ENCODE assay signal across 26 cellular contexts in genomic region chr3:65096110-65096509, GRCh38.
"Had no signal": no experiment of that assay in that cellular context is flagged by ENCODE, and none has a peak within 500 bp of the region (broad histone marks: within the 10 kb centered on the region; RNA-seq: fewer than 3 reads in every experiment).

No MANE protein-coding gene starts in this region.

- H3K27ac ChIP-seq: body of pancreas, colonic mucosa had no signal

- H3K9me3 ChIP-seq: body of pancreas, colonic mucosa had no signal

- H3K27ac Mint-ChIP-seq: activated CD4-positive, alpha-beta memory T cell treated with anti-CD3 and anti-CD28 coated beads, Interleukin-2, amount 10 ng/mL, durations not matched to agents 7 days and 5 days; activated CD4-positive, alpha-beta T cell treated with anti-CD3 and anti-CD28 coated beads for 36 hours; activated CD4-positive, alpha-beta T cell treated with anti-CD3 and anti-CD28 coated beads, Interleukin-2, amount 10 ng/mL, durations not matched to agents 24 days and 14 days; activated naive CD8-positive, alpha-beta T cell; activated T-helper 17 cell treated with anti-CD3 and anti-CD28 coated beads, Interleukin-2, amount 50 U/mL, for 72 hours; T-helper 17 cell; T-helper 2 cell treated with Interferon-gamma antibody and Interleukin-4, amounts not matched to agents 5 μg/mL and 100 μg/mL, for 36 hours had no signal

- H3K36me3 ChIP-seq: colonic mucosa had no signal

- H3K27me3 ChIP-seq: body of pancreas, colonic mucosa had no signal

- H3K36me3 Mint-ChIP-seq: activated naive CD8-positive, alpha-beta T cell had no signal

- H3K4me3 ChIP-seq: body of pancreas, colonic mucosa had no signal

- H3K27me3 Mint-ChIP-seq: activated CD4-positive, alpha-beta memory T cell treated with anti-CD3 and anti-CD28 coated beads, Interleukin-2, amount 10 ng/mL, durations not matched to agents 7 days and 5 days; activated CD4-positive, alpha-beta T cell treated with anti-CD3 and anti-CD28 coated beads for 36 hours; activated CD4-positive, alpha-beta T cell treated with anti-CD3 and anti-CD28 coated beads, Interleukin-2, amount 10 ng/mL, durations not matched to agents 24 days and 14 days; activated naive CD8-positive, alpha-beta T cell; activated T-helper 17 cell treated with anti-CD3 and anti-CD28 coated beads, Interleukin-2, amount 50 U/mL, for 72 hours; T-helper 17 cell had no signal

- H3K4me1 ChIP-seq: body of pancreas, colonic mucosa had no signal

- H3K9me3 Mint-ChIP-seq: activated CD4-positive, alpha-beta memory T cell treated with anti-CD3 and anti-CD28 coated beads, Interleukin-2, amount 10 ng/mL, durations not matched to agents 7 days and 5 days; activated CD4-positive, alpha-beta T cell treated with anti-CD3 and anti-CD28 coated beads, Interleukin-2, amount 10 ng/mL, durations not matched to agents 24 days and 14 days; activated T-cell treated with anti-CD3 and anti-CD28 coated beads, Interleukin-2, amount 50 U/mL, for 4 hours had no signal

- H3K4me1 Mint-ChIP-seq: activated CD4-positive, alpha-beta memory T cell treated with anti-CD3 and anti-CD28 coated beads, Interleukin-2, amount 10 ng/mL, durations not matched to agents 7 days and 5 days; activated CD4-positive, alpha-beta T cell treated with anti-CD3 and anti-CD28 coated beads for 36 hours; activated CD4-positive, alpha-beta T cell treated with anti-CD3 and anti-CD28 coated beads, Interleukin-2, amount 10 ng/mL, durations not matched to agents 24 days and 14 days; activated T-helper 17 cell treated with anti-CD3 and anti-CD28 coated beads, Interleukin-2, amount 50 U/mL, for 72 hours; T-helper 17 cell had no signal

- ATAC-seq: activated CD4-positive, alpha-beta T cell treated with anti-CD3 and anti-CD28 coated beads for 36 hours; activated T-cell treated with anti-CD3 and anti-CD28 coated beads, Interleukin-2, amount 50 U/mL, for 4 hours; activated T-helper 17 cell treated with anti-CD3 and anti-CD28 coated beads, Interleukin-2, amount 50 U/mL, for 72 hours; body of pancreas; esophagus mucosa; T-helper 17 cell had no signal

- H3K4me3 Mint-ChIP-seq: activated CD4-positive, alpha-beta memory T cell treated with anti-CD3 and anti-CD28 coated beads, Interleukin-2, amount 10 ng/mL, durations not matched to agents 7 days and 5 days; activated CD4-positive, alpha-beta T cell treated with anti-CD3 and anti-CD28 coated beads for 36 hours; activated CD4-positive, alpha-beta T cell treated with anti-CD3 and anti-CD28 coated beads, Interleukin-2, amount 10 ng/mL, durations not matched to agents 24 days and 14 days; activated naive CD8-positive, alpha-beta T cell; activated T-cell treated with anti-CD3 and anti-CD28 coated beads, Interleukin-2, amount 50 U/mL, for 4 hours; activated T-helper 17 cell treated with anti-CD3 and anti-CD28 coated beads, Interleukin-2, amount 50 U/mL, for 72 hours; T-helper 17 cell; T-helper 2 cell treated with Interferon-gamma antibody and Interleukin-4, amounts not matched to agents 5 μg/mL and 100 μg/mL, for 36 hours had no signal

- DNase-seq: activated CD4-positive, alpha-beta memory T cell treated with anti-CD3 and anti-CD28 coated beads, Interleukin-2, amount 10 ng/mL, durations not matched to agents 7 days and 5 days; activated CD4-positive, alpha-beta T cell treated with anti-CD3 and anti-CD28 coated beads for 36 hours; activated CD4-positive, alpha-beta T cell treated with anti-CD3 and anti-CD28 coated beads, Interleukin-2, amount 10 ng/mL, durations not matched to agents 24 days and 14 days; activated CD4-positive, CD25-positive, alpha-beta regulatory T cell; activated CD4-positive, CD25-positive, alpha-beta regulatory T cell treated with anti-CD3 and anti-CD28 coated beads, Interleukin-2, amount 50 U/mL, for 72 hours; activated CD8-positive, alpha-beta memory T cell treated with anti-CD3 and anti-CD28 coated beads, Interleukin-2, amount 50 U/mL, for 48 hours; activated effector memory CD4-positive, alpha-beta T cell treated with Interleukin-2 at 50 U/mL for 16 hours; activated gamma-delta T cell treated with Interleukin-2 at 50 U/mL for 16 hours; activated naive CD4-positive, alpha-beta T cell treated with anti-CD3 and anti-CD28 coated beads, Interleukin-2, amount 50 U/mL, for 16 hours; activated naive CD4-positive, alpha-beta T cell treated with Interleukin-2 at 50 U/mL for 16 hours; activated T-cell treated with anti-CD3 and anti-CD28 coated beads, Interleukin-2, amount 50 U/mL, for 4 hours; amniotic stem cell; anterior cingulate cortex; body of pancreas; central memory CD4-positive, alpha-beta T cell; cerebellar nuclear complex; colonic mucosa; effector CD8-positive, alpha-beta T cell; foreskin fibroblast; T-helper 1 cell; T-helper 17 cell; T1000 had no signal
